Comparison of ENCODE assay signal across 22 cellular contexts in the genomic region with DNA sequence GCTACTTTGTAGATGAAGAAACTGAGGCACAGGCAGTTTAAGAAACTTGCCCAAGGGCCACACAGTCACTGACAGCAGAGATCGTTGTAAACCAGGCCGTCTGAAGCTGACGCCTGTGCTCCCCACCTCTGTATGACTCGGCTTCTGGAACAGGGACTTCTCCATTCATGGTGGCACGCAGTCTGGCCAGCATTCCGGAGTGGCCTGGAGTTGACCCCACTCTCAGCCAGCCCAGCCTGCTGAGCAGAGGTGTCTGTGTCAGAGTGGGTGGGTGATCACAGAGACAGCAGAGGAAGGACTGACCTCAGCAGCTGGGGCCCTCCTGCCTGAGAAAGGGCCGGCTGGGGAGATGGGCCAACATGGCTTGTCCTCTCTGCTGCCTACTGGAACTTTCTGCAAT. TPM values are rescaled to one million over a fixed set of nuclear protein-coding genes. Genes with fewer than 3 reads are reported as not detected.
DNase-seq lines count a peak whose midpoint lies in the region; ATAC-seq and TF ChIP-seq lines count a peak whose summit lies in the region.
"Had no signal": no experiment of that assay in that cellular context is flagged by ENCODE, and none has a peak within 500 bp of the region (broad histone marks: within the 10 kb centered on the region; RNA-seq: fewer than 3 reads in every experiment).

No MANE protein-coding gene starts in this region.

- no peaks in the 10 kb centered on the region for H4K20me1 ChIP-seq in fibroblast of lung (ENCODE audit: control insufficient read depth, extremely low read depth, insufficient read depth, low read length)

- H3K4me1 ChIP-seq in fibroblast of lung (ENCODE audit: control insufficient read depth, extremely low read depth, insufficient read depth, low read length), result no peaks in the 10 kb centered on the region
- no peaks in the 10 kb centered on the region for H3K4me1 ChIP-seq in right cardiac atrium (ENCODE audit: control insufficient read depth, insufficient read depth, low read length)
- H3K4me1 ChIP-seq: testis had no signal

- H2AFZ ChIP-seq in fibroblast of lung (ENCODE audit: low read length), result no peak overlapping the region

- no peak overlapping the region for H3K9ac ChIP-seq in fibroblast of lung (ENCODE audit: insufficient read depth, low read length)
- H3K9ac ChIP-seq: KMS-11 had no signal

- ATAC-seq in right cardiac atrium (peak; percentile 85 to 88), HG02981 (IDR thresholded peaks at IDR 0.05; ENCODE audit: unreplicated experiment) (no peak), GM21515 (IDR thresholded peaks at IDR 0.05; ENCODE audit: unreplicated experiment) (no peak)
- ATAC-seq: stimulated activated memory B cell treated with anti-CD40 and anti-IgM and Interleukin-4, amounts not matched to agents 10 μg/mL and 1 μg/mL and 100 μg/mL, for 72 hours had no signal

- H3K27me3 ChIP-seq in fibroblast of lung (ENCODE audit: control insufficient read depth, insufficient read depth, low read length) (no peaks in the 10 kb centered on the region), right cardiac atrium (ENCODE audit: control insufficient read depth, insufficient read depth) (no peaks in the 10 kb centered on the region)
- H3K27me3 ChIP-seq: sigmoid colon, testis had no signal

- 43% methylated on average over 7 of the region's 7 CpGs for WGBS in right cardiac atrium

- no peak overlapping the region for H3K4me2 ChIP-seq in fibroblast of lung (ENCODE audit: extremely low read depth, insufficient read depth, low read length)
- H3K4me2 ChIP-seq: KMS-11 had no signal

- no peaks in the 10 kb centered on the region for H3K79me2 ChIP-seq in fibroblast of lung (ENCODE audit: control insufficient read depth, insufficient read depth, low read length)

- no peak overlapping the region for H3K4me3 ChIP-seq in fibroblast of lung (replicated peaks in 1 of 4; ENCODE audit: control extremely low read depth in 1 of 4, insufficient read depth in 1 of 4, low read depth in 3 of 4, low read length in 4 of 4)
- H3K4me3 ChIP-seq in right cardiac atrium (ENCODE audit: low read length), result no peak overlapping the region
- H3K4me3 ChIP-seq: sigmoid colon, SK-N-MC, testis had no signal

- TF ChIP-seq CTCF in fibroblast of lung (conservative IDR thresholded peaks at IDR 0.05 in 1 of 2, IDR thresholded peaks at IDR 0.05 in 1 of 2; ENCODE audit: low read depth in 1 of 2, low read length in 2 of 2), result no peak

- H3K27ac ChIP-seq in fibroblast of lung (ENCODE audit: insufficient read depth, low read length) (no peak overlapping the region), right cardiac atrium (ENCODE audit: low read length) (peak overlapping the region; percentile 60)
- H3K27ac ChIP-seq: KMS-11, sigmoid colon, SK-N-MC, testis, VCaP had no signal

- intact Hi-C loops in right cardiac atrium (cut with DNase I), result no loop called here

- H3K36me3 ChIP-seq in fibroblast of lung (ENCODE audit: control insufficient read depth, insufficient read depth, low read length), result peaks cover 14% of the 10 kb centered on the region

- DNase-seq in ELF-1 (ENCODE audit: low read depth, low spot score), result peak; percentile 48
- peak; percentile 28 to 79 for DNase-seq in fibroblast of lung (ENCODE audit: low read depth in 2 of 2)
- DNase-seq in right cardiac atrium, result peak; percentile 50 to 78 (median 76)
- DNase-seq in retina, result peak; percentile 56
- DNase-seq in stimulated activated CD4-positive, alpha-beta T cell treated with anti-CD3 and anti-CD28 coated beads, Interleukin-2, amount 100 ng/mL, for 24 hours, result no peak
- DNase-seq in GM19240 (ENCODE audit: insufficient read length, low spot score), result no peak
- DNase-seq: ACHN; activated effector memory CD4-positive, alpha-beta T cell treated with anti-CD3 and anti-CD28 coated beads, Interleukin-2, amount 50 U/mL, for 16 hours; CD4-positive, alpha-beta memory T cell; GF-D8; MV-4-11; NCI-H1694 treated with DMSO at 0.1 percent for 48 hours; NCI-H345; sigmoid colon; T-helper 2 cell; testis had no signal

- H3K9me3 ChIP-seq in fibroblast of lung (ENCODE audit: control insufficient read depth, insufficient read depth, low read depth, low read length) (no peaks in the 10 kb centered on the region), right cardiac atrium (ENCODE audit: control insufficient read depth, low read length) (no peaks in the 10 kb centered on the region)
- H3K9me3 ChIP-seq: sigmoid colon, testis had no signal

RNA-seq across cellular contexts. Expression of a gene that starts 12.6 kb away (rescaled TPM):
- total RNA-seq in fibroblast of lung, result 10.0 and 18.0 TPM in 2 replicates
- 6.8 and 8.6 TPM in 2 replicates for polyA plus RNA-seq in fibroblast of lung
- polyA plus RNA-seq in fibroblast of lung (2012), result 9.2 and 11.3 TPM in 2 replicates
- polyA minus RNA-seq in fibroblast of lung (ENCODE audit: low replicate concordance), result 11.9 and 12.2 TPM in 2 replicates
- 10 to 100 TPM; 14.4 to 23.3 (median 21.1) TPM for total RNA-seq in right cardiac atrium
- 23.8 TPM for polyA plus RNA-seq in right cardiac atrium

RNA-seq across cellular contexts. Expression of a gene that starts 12.7 kb away (rescaled TPM):
- total RNA-seq in fibroblast of lung, result 1,387 and 1,751 TPM in 2 replicates
- 1,726 and 1,973 TPM in 2 replicates for polyA plus RNA-seq in fibroblast of lung
- 1,989 and 2,401 TPM in 2 replicates for polyA plus RNA-seq in fibroblast of lung (2012)
- 418 and 420 TPM in 2 replicates for polyA minus RNA-seq in fibroblast of lung (ENCODE audit: low replicate concordance)
- 100 to 1,000 TPM; 535 to 714 (median 622) TPM for total RNA-seq in right cardiac atrium
- polyA plus RNA-seq in right cardiac atrium, result 1,268 TPM

RNA-seq across cellular contexts. Expression of a gene that starts 39.7 kb away (rescaled TPM):
- 12.6 and 15.0 TPM in 2 replicates for total RNA-seq in fibroblast of lung
- polyA plus RNA-seq in fibroblast of lung, result 4.9 and 5.3 TPM in 2 replicates
- 4.0 and 4.5 TPM in 2 replicates for polyA plus RNA-seq in fibroblast of lung (2012)
- polyA minus RNA-seq in fibroblast of lung (ENCODE audit: low replicate concordance), result 4.9 and 10.7 TPM in 2 replicates
- 1 to 10 TPM; 6.3 to 7.9 (median 7.6) TPM for total RNA-seq in right cardiac atrium
- polyA plus RNA-seq in right cardiac atrium, result 3.2 TPM

Comparison
In these comparisons a context has a peak if more than half of its experiments do, and no peak if none do; other contexts are left out.
1. DNase-seq: peak in ELF-1 (single experiment), fibroblast of lung (2 of 2), right cardiac atrium (3 of 3) and retina (single experiment); none in stimulated activated CD4-positive, alpha-beta T cell treated with anti-CD3 and anti-CD28 coated beads, Interleukin-2, amount 100 ng/mL, for 24 hours (0 of 2) and GM19240 (single experiment).
2. ATAC-seq: peak in right cardiac atrium (2 of 2); none in HG02981 (single experiment) and GM21515 (single experiment).